Comparison of ENCODE assay signal across 8 cellular contexts in the genomic region with DNA sequence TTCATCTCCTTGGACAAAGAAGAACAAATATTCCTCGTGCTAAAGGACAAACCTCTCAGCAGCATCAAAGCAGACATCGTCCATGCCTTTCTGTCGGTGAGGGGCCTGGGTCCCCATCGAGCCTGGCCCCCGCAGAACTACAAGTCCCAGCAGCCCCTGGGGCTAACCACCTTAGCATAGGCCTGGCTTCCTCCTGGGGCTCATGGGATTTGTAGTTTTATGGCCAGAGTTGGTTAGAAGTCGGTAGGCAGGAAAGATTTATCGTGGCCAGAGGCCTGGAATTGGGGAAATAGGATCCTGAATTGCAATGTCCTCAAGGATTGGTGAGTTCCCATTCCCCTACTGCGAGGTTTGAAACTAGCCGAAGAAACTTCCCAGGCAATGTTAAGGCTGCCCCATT. TPM values are rescaled to one million over a fixed set of nuclear protein-coding genes. Genes with fewer than 3 reads are reported as not detected.
DNase-seq lines count a peak whose midpoint lies in the region; ATAC-seq and TF ChIP-seq lines count a peak whose summit lies in the region.

No MANE protein-coding gene starts in this region.

- peaks cover 18% of the 10 kb centered on the region for H3K4me1 Mint-ChIP-seq in WTC11

- H3K27me3 Mint-ChIP-seq in WTC11 (ENCODE audit: low read depth): no peaks in the 10 kb centered on the region

- no peak overlapping the region for H3K4me3 Mint-ChIP-seq in WTC11

- H3K4me2 ChIP-seq in DND-41 (ENCODE audit: insufficient read depth, low read length): no peak overlapping the region

- H3K27me3 ChIP-seq in DND-41 (ENCODE audit: insufficient read depth, low read length, poor library complexity) (no peaks in the 10 kb centered on the region), colonic mucosa (no peaks in the 10 kb centered on the region), gastrocnemius medialis (no peaks in the 10 kb centered on the region)

- ATAC-seq in DND-41 (ENCODE audit: insufficient read depth, low read depth) (peak; percentile 71), WTC11 (peak; percentile 62), gastrocnemius medialis (peak; percentile 62 to 70), HG03097 (IDR thresholded peaks at IDR 0.05; ENCODE audit: low FRiP score, unreplicated experiment) (no peak), GM21423 (IDR thresholded peaks at IDR 0.05; ENCODE audit: unreplicated experiment) (no peak)

- peaks cover 43% of the 10 kb centered on the region for H3K36me3 Mint-ChIP-seq in WTC11

- in situ Hi-C loops in gastrocnemius medialis (cut with MboI; ENCODE audit: low sequenced_read_pairs in 4 of 4): no loop called here

- TF ChIP-seq POLR2A in gastrocnemius medialis (IDR thresholded peaks at IDR 0.05): no peak

- H3K79me2 ChIP-seq in DND-41 (ENCODE audit: insufficient read depth, low read length): peaks cover 14% of the 10 kb centered on the region

- H2AFZ ChIP-seq in DND-41 (ENCODE audit: low read depth, low read length): no peak overlapping the region

- H3K9me3 ChIP-seq in DND-41 (ENCODE audit: insufficient read depth, low read length, severe bottlenecking): no peaks in the 10 kb centered on the region
- no peaks in the 10 kb centered on the region for H3K9me3 ChIP-seq in colonic mucosa
- no peaks in the 10 kb centered on the region for H3K9me3 ChIP-seq in gastrocnemius medialis

- H3K36me3 ChIP-seq in DND-41 (ENCODE audit: insufficient read depth, low read length) (peaks cover 37% of the 10 kb centered on the region), colonic mucosa (no peaks in the 10 kb centered on the region), gastrocnemius medialis (no peaks in the 10 kb centered on the region)

- no peak overlapping the region for H3K9ac ChIP-seq in DND-41 (ENCODE audit: low read depth, low read length)
- H3K9ac ChIP-seq in colonic mucosa (ENCODE audit: low read depth in 2 of 2, low read length in 2 of 2): no peak overlapping the region

- H3K27ac Mint-ChIP-seq in WTC11: peak overlapping the region; percentile 94

- TF ChIP-seq CTCF in DND-41 (IDR thresholded peaks at IDR 0.05; ENCODE audit: borderline replicate concordance, extremely low read depth, low read length, poor library complexity, severe bottlenecking): no peak
- TF ChIP-seq CTCF in WTC11 (IDR thresholded peaks at IDR 0.05): no peak
- no peak for TF ChIP-seq CTCF in colonic mucosa (IDR thresholded peaks at IDR 0.05)
- no peak for TF ChIP-seq CTCF in gastrocnemius medialis (IDR thresholded peaks at IDR 0.05 in 4 of 5, conservative IDR thresholded peaks at IDR 0.05 in 1 of 5)

- H3K9me3 Mint-ChIP-seq in WTC11: no peaks in the 10 kb centered on the region

- H4K20me1 ChIP-seq in DND-41 (ENCODE audit: insufficient read depth, low read length): no peaks in the 10 kb centered on the region

- no peak overlapping the region for H3K27ac ChIP-seq in DND-41 (ENCODE audit: low read length)
- no peak overlapping the region for H3K27ac ChIP-seq in colonic mucosa
- H3K27ac ChIP-seq in gastrocnemius medialis: no peak overlapping the region

- CTCF ChIA-PET in WTC11 (lab: Charles Lee): interaction anchor here (0.8 to 1.4 kb wide), 5 partner anchors 34 to 164 kb away, joined by 3 to 4 read pairs (median 3); a partner anchor contains a TSS

- POLR2A ChIA-PET in WTC11 (lab: Charles Lee): interaction anchor here (1.6 kb wide), 1 partner anchor 43 kb away, joined by 7 read pairs; no protein-coding TSS in a partner anchor

- no peak overlapping the region for H3K4me3 ChIP-seq in DND-41 (ENCODE audit: low read depth in 1 of 2, low read length in 2 of 2)
- no peak overlapping the region for H3K4me3 ChIP-seq in colonic mucosa
- H3K4me3 ChIP-seq in gastrocnemius medialis: no peak overlapping the region

- intact Hi-C loops in colonic mucosa (cut with DNase I): no loop called here
- intact Hi-C loops in gastrocnemius medialis (cut with DNase I; ENCODE audit: low total_unique reads): no loop called here

- H3K4me1 ChIP-seq in DND-41 (ENCODE audit: insufficient read depth, low read length) (peaks cover 26% of the 10 kb centered on the region), colonic mucosa (no peaks in the 10 kb centered on the region), gastrocnemius medialis (peaks cover 0 to 4% of the 10 kb centered on the region in 2 donors)

- DNase-seq in DND-41 (peak; percentile 66), M059J (ENCODE audit: low read depth) (peak; percentile 51), WTC11 (ENCODE audit: low spot score) (peak; percentile 75), colonic mucosa (peak; percentile 40), gastrocnemius medialis (peak; percentile 24 to 38), putamen (ENCODE audit: low spot score) (no peak)

TF ChIP-seq in WTC11, 78 proteins besides CTCF, POLR2A, EP300 and RAD21:
- TF ChIP-seq KAT7 (CRISPR knock-in tag; IDR thresholded peaks at IDR 0.05; ENCODE audit: borderline replicate concordance): 0 out of 2 replicates have a peak, but pooled peaks have one; percentile 50
- no peak for TF ChIP-seq ZNF138 (CRISPR knock-in tag; conservative IDR thresholded peaks at IDR 0.05)

RNA-seq across cellular contexts. Expression of a gene that starts 19.6 kb away (rescaled TPM):
- not detected in 2 replicates for total RNA-seq in M059J (2014; rRNA removed; shearing (Covaris generic))
- total RNA-seq in WTC11 (2021) (0.44 to 0.50 TPM in 2 of 3 replicates, not detected in the other), colonic mucosa (10 to 100 TPM in 1 of 2 donors, 1 to 10 TPM in 1; 9.7 to 47.2 TPM), gastrocnemius medialis (1 to 10 TPM in 1 of 4 donors, under 1 TPM in 1, not detected in 2; 0.40 to 3.3 TPM)

RNA-seq across cellular contexts. Expression of a gene that starts 21.7 kb away (rescaled TPM):
- 0.17 and 2.7 TPM in 2 replicates for total RNA-seq in M059J (2014; rRNA removed; shearing (Covaris generic))
- total RNA-seq in WTC11 (2021) (49.2 to 52.4 TPM (median 49.7 TPM) in 3 replicates), colonic mucosa (1 to 10 TPM in 1 of 2 donors, under 1 TPM in 1; 0.59 to 2.3 TPM), gastrocnemius medialis (not detected)

RNA-seq across cellular contexts. Expression of a gene that starts 25.6 kb away (rescaled TPM):
- 25.5 and 37.2 TPM in 2 replicates for total RNA-seq in M059J (2014; rRNA removed; shearing (Covaris generic))
- total RNA-seq in WTC11 (2021): 57.1 to 65.2 TPM (median 60.9 TPM) in 3 replicates
- 10 to 100 TPM; 29.0 to 82.3 TPM for total RNA-seq in colonic mucosa
- 10 to 100 TPM; 18.5 to 41.7 (median 36.7) TPM for total RNA-seq in gastrocnemius medialis

RNA-seq across cellular contexts. Expression of a gene that starts 34.2 kb away (rescaled TPM):
- 5.2 and 10.0 TPM in 2 replicates for total RNA-seq in M059J (2014; rRNA removed; shearing (Covaris generic))
- total RNA-seq in WTC11 (2021) (49.1 to 63.1 TPM (median 52.3 TPM) in 3 replicates), colonic mucosa (10 to 100 TPM; 14.9 to 24.9 TPM), gastrocnemius medialis (1 to 10 TPM; 2.5 to 5.4 (median 4.5) TPM)

RNA-seq across cellular contexts. Expression of a gene that starts 46.7 kb away (rescaled TPM):
- 23.9 and 48.8 TPM in 2 replicates for total RNA-seq in M059J (2014; rRNA removed; shearing (Covaris generic))
- total RNA-seq in WTC11 (2021) (78.4 to 91.8 TPM (median 83.2 TPM) in 3 replicates), colonic mucosa (10 to 100 TPM; 65.1 to 97.2 TPM), gastrocnemius medialis (10 to 100 TPM; 14.6 to 47.9 (median 39.6) TPM)

Comparison
In these comparisons a context has a peak if more than half of its experiments do, and no peak if none do; other contexts are left out.
1. ATAC-seq: peak in DND-41 (single experiment), WTC11 (single experiment) and gastrocnemius medialis (2 of 2); none in HG03097 (single experiment) and GM21423 (single experiment).
2. RNA of a gene that starts 21.7 kb away (total RNA-seq): 49.2 to 52.4 TPM in WTC11; 0.17 to 2.7 TPM in M059J, 0.59 to 2.3 TPM in colonic mucosa and not detected in gastrocnemius medialis; every median in the first group is over 10 times any median in the second.